In genomic region chr16:47460755-47461597, GRCh38 we compare ENCODE assay signal across 8 cellular contexts. TPM values are rescaled to one million over a fixed set of nuclear protein-coding genes. Genes with fewer than 3 reads are reported as not detected.
A peak's percentile ranks its signal among the peaks of the same experiment; 100 is the strongest.
DNase-seq lines count a peak whose midpoint lies in the region; ATAC-seq and TF ChIP-seq lines count a peak whose summit lies in the region.

ITFG1 (minus strand) TSS chr16:47461063; CDS start chr16:47461045, 18 bp downstream.
PHKB (plus strand) TSS chr16:47461331; CDS start chr16:47461351, 20 bp downstream.

- H3K9me3 ChIP-seq in adipocyte (ENCODE audit: control insufficient read depth, low read length) (no peaks in the 10 kb centered on the region), cardiac muscle cell (ENCODE audit: low read depth) (no peaks in the 10 kb centered on the region), parathyroid adenoma (ENCODE audit: control insufficient read depth, low read length) (no peaks in the 10 kb centered on the region), tibial artery (no peaks in the 10 kb centered on the region)

- peak; percentile 70 for ATAC-seq in HG02610 (IDR thresholded peaks at IDR 0.05; ENCODE audit: unreplicated experiment)

- intact Hi-C loops in tibial artery (cut with DNase I; ENCODE audit: low total_unique reads) = no loop called here

- H3K27ac ChIP-seq in cardiac muscle cell = peak within 1 kb of the TSS; percentile 100
- H3K27ac ChIP-seq in parathyroid adenoma = peak within 1 kb of the TSS; percentile 99
- H3K27ac ChIP-seq in tibial artery = peak within 1 kb of the TSS; percentile 86 to 98

- peak; percentile 88 for DNase-seq in NCI-H1092 (lab: John Stamatoyannopoulos, UW)
- peak; percentile 95 for DNase-seq in T follicular helper cell (ENCODE audit: low read depth)
- peak; percentile 95 for DNase-seq in adipocyte (ENCODE audit: low read depth)
- DNase-seq in cardiac muscle cell (ENCODE audit: low read depth in 1 of 2, low spot score in 1 of 2) = peak; percentile 94 to 96
- peak; percentile 90 to 95 for DNase-seq in tibial artery

- peak; percentile 10; the same call in 1 of the 2 replicates for TF ChIP-seq CTCF in GM12874 (IDR thresholded peaks at IDR 0.05; ENCODE audit: insufficient read depth, low read depth, low read length)
- TF ChIP-seq CTCF in cardiac muscle cell (IDR thresholded peaks at IDR 0.05; ENCODE audit: low read depth, low read length) = peak; percentile 7
- TF ChIP-seq CTCF in parathyroid adenoma (IDR thresholded peaks at IDR 0.05) = no peak
- no peak for TF ChIP-seq CTCF in tibial artery (IDR thresholded peaks at IDR 0.05)

- H3K79me2 ChIP-seq in parathyroid adenoma = peaks cover 9% of the 10 kb centered on the region

- peak within 1 kb of the TSS; percentile 81 for H3K4me2 ChIP-seq in parathyroid adenoma (ENCODE audit: low read length)

- H3K27me3 ChIP-seq in adipocyte (replicated peaks; ENCODE audit: control insufficient read depth, insufficient read depth, low read length) (no peaks in the 10 kb centered on the region), cardiac muscle cell (no peaks in the 10 kb centered on the region), parathyroid adenoma (ENCODE audit: control insufficient read depth, insufficient read depth, low read length) (no peaks in the 10 kb centered on the region), tibial artery (no peaks in the 10 kb centered on the region)

- H3K4me1 ChIP-seq in adipocyte (ENCODE audit: control insufficient read depth, insufficient read depth, low read length) (peaks cover 32% of the 10 kb centered on the region), cardiac muscle cell (ENCODE audit: low read depth) (peaks cover 61% of the 10 kb centered on the region), parathyroid adenoma (peaks cover 8% of the 10 kb centered on the region), tibial artery (peaks cover 4 to 52% (median 31%) of the 10 kb centered on the region in 4 donors)

- H3K36me3 ChIP-seq in adipocyte (ENCODE audit: control insufficient read depth, insufficient read depth, low read length, severe bottlenecking) = peaks cover 30% of the 10 kb centered on the region
- no peaks in the 10 kb centered on the region for H3K36me3 ChIP-seq in cardiac muscle cell
- no peaks in the 10 kb centered on the region for H3K36me3 ChIP-seq in parathyroid adenoma (ENCODE audit: control insufficient read depth, insufficient read depth, low read length)
- peaks cover 0 to 13% (median 7%) of the 10 kb centered on the region in 3 donors for H3K36me3 ChIP-seq in tibial artery

- H2AFZ ChIP-seq in parathyroid adenoma = peak within 1 kb of the TSS; percentile 88

- peak within 1 kb of the TSS; percentile 98 for H3K9ac ChIP-seq in adipocyte (ENCODE audit: low read length)
- peak within 1 kb of the TSS; percentile 87 for H3K9ac ChIP-seq in parathyroid adenoma

- H3K4me3 ChIP-seq in adipocyte (ENCODE audit: low read length) (peak within 1 kb of the TSS; percentile 88), cardiac muscle cell (peak within 1 kb of the TSS; percentile 83), parathyroid adenoma (ENCODE audit: low read depth, low read length) (peak within 1 kb of the TSS; percentile 88), tibial artery (peak within 1 kb of the TSS; percentile 76 to 97)

RNA-seq across cellular contexts. Expression of gene ITFG1, which starts in this region (rescaled TPM):
- 44.5 and 50.2 TPM in 2 replicates for total RNA-seq in cardiac muscle cell
- polyA plus RNA-seq in cardiac muscle cell = 118 and 134 TPM in 2 replicates

RNA-seq across cellular contexts. Expression of gene PHKB, which starts in this region (rescaled TPM):
- total RNA-seq in cardiac muscle cell = 91.9 and 107 TPM in 2 replicates
- 84.2 and 101 TPM in 2 replicates for polyA plus RNA-seq in cardiac muscle cell

Comparison
In these comparisons a context has a peak if more than half of its experiments do, and no peak if none do; other contexts are left out.
1. Peak in every context shown above with its lines: DNase-seq, ATAC-seq, H3K4me3 ChIP-seq and H3K27ac ChIP-seq.
2. CTCF ChIP-seq: peak in GM12874 (single experiment) and cardiac muscle cell (single experiment); none in parathyroid adenoma (single experiment) and tibial artery (0 of 2).